Comparison of ENCODE assay signal across 18 cellular contexts in the genomic region with DNA sequence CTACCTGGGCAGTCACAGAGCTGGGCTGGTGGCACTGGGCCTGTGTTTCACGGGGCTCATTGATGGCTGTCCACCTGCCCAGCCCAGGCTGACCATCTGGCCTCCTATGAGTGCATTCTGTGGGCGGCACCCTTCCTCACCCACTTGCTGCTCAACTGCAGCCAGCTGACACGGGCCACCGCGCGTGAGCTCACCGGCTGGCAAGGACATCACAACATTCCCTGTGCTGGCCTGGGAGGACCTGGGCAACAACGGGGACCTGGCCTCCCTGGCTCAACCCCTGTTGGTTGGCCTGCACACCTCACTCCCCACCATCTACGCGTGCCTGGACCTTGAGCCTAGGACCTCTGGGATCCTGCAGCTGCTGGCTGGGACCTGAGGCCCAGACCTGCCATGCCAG.
"Had no signal": no experiment of that assay in that cellular context is flagged by ENCODE, and none has a peak within 500 bp of the region (broad histone marks: within the 10 kb centered on the region; RNA-seq: fewer than 3 reads in every experiment).

No MANE protein-coding gene starts in this region.

- H3K4me1 ChIP-seq: prostate gland, spleen had no signal

- DNase-seq: activated CD4-positive, alpha-beta T cell treated with anti-CD3 and anti-CD28 coated beads, Interleukin-2, amount 10 ng/mL, durations not matched to agents 7 days and 5 days; activated CD8-positive, alpha-beta memory T cell treated with anti-CD3 and anti-CD28 coated beads, Interleukin-2, amount 50 U/mL, for 4 hours; activated CD8-positive, alpha-beta T cell treated with anti-CD3 and anti-CD28 coated beads, Interleukin-2, amount 10 ng/mL, durations not matched to agents 7 days and 5 days; activated naive CD4-positive, alpha-beta T cell treated with anti-CD3 and anti-CD28 coated beads, Interleukin-2, amount 10 ng/mL, durations not matched to agents 7 days and 5 days; activated naive CD8-positive, alpha-beta T cell treated with anti-CD3 and anti-CD28 coated beads, Interleukin-2, amount 50 U/mL, for 24 hours; activated T-cell treated with anti-CD3 and anti-CD28 coated beads, Interleukin-2, amount 50 U/mL, for 4 hours; brain microvascular endothelial cell; dermis blood vessel endothelial cell; effector memory CD4-positive, alpha-beta T cell; nephron progenitor cell; occipital lobe; sigmoid colon; spleen; stimulated activated naive B cell treated with anti-CD40 and anti-IgM and Interleukin-4, amounts not matched to agents 10 μg/mL and 1 μg/mL and 100 μg/mL, for 72 hours had no signal

- H3K9me3 ChIP-seq: esophagus muscularis mucosa, prostate gland, sigmoid colon had no signal

- H3K27me3 ChIP-seq: brain microvascular endothelial cell, esophagus muscularis mucosa, hepatocyte, sigmoid colon, spleen had no signal

- H3K4me3 ChIP-seq: esophagus muscularis mucosa, hepatocyte, prostate gland, sigmoid colon, spleen had no signal

- H3K36me3 ChIP-seq: brain microvascular endothelial cell, esophagus muscularis mucosa, prostate gland, spleen had no signal

- H3K27ac ChIP-seq: brain microvascular endothelial cell, esophagus muscularis mucosa, hepatocyte, prostate gland, sigmoid colon, spleen had no signal

- ATAC-seq: activated CD4-positive, CD25-positive, alpha-beta regulatory T cell treated with anti-CD3 and anti-CD28 coated beads, Interleukin-2, amount 50 U/mL, for 24 hours; activated CD8-positive, alpha-beta T cell treated with anti-CD3 and anti-CD28 coated beads, Interleukin-2, amount 10 ng/mL, durations not matched to agents 7 days and 5 days; activated naive CD8-positive, alpha-beta T cell treated with anti-CD3 and anti-CD28 coated beads, Interleukin-2, amount 50 U/mL, for 24 hours; activated T-cell treated with anti-CD3 and anti-CD28 coated beads, Interleukin-2, amount 50 U/mL, for 4 hours; stimulated activated naive B cell treated with anti-CD40 and anti-IgM and Interleukin-4, amounts not matched to agents 10 μg/mL and 1 μg/mL and 100 μg/mL, for 72 hours had no signal
